In the genomic region with DNA sequence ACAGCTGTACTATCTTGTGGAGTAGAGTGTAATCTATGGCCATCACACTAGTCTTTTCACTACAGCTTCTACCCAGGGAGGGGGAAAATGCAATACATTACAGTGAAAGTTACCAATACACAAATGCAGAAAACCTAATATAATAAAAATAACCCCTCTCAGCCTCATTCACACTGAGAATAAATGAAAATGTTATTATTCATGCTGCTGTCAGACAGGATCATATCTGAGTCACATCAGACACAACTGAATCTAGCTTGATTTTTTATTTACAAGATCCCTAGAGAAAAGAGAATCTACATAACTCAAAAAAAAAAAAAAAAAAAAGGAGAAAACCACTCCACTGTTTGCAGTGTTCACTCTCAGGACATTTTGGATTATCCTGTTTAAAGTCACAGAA, we compare ENCODE assay signal across 5 cellular contexts.
"Had no signal": no experiment of that assay in that cellular context is flagged by ENCODE, and none has a peak within 500 bp of the region (broad histone marks: within the 10 kb centered on the region; RNA-seq: fewer than 3 reads in every experiment).

No MANE protein-coding gene starts in this region.

- H3K27ac ChIP-seq: HL-60 had no signal

- H3K4me3 ChIP-seq: K562 had no signal

- ATAC-seq: HepG2, K562 had no signal

- FAIRE-seq: HepG2, HTR-8/SVneo, K562 had no signal

- DNase-seq: IMR-90 had no signal
